Comparison of ENCODE assay signal across 20 cellular contexts in genomic region chr21:42599962-42600361, GRCh38. TPM values are rescaled to one million over a fixed set of nuclear protein-coding genes. Genes with fewer than 3 reads are reported as not detected.
DNase-seq lines count a peak whose midpoint lies in the region; ATAC-seq, FAIRE-seq and TF ChIP-seq lines count a peak whose summit lies in the region.
"Had no signal": no experiment of that assay in that cellular context is flagged by ENCODE, and none has a peak within 500 bp of the region (broad histone marks: within the 10 kb centered on the region; RNA-seq: fewer than 3 reads in every experiment).

No MANE protein-coding gene starts in this region.

- H3K9me3 ChIP-seq in RWPE2 (ENCODE audit: severe bottlenecking), result peaks cover 4% of the 10 kb centered on the region
- peaks cover 0 to 3% of the 10 kb centered on the region in 2 experiments; a peak in 1 of 4 replicates for H3K9me3 ChIP-seq in H1 (ENCODE audit: insufficient read depth in 2 of 2, low read depth in 1 of 2, low read length in 1 of 2)

- no peak overlapping the region for H2AK5ac ChIP-seq in H1 (ENCODE audit: low read depth, low read length)

- no peak overlapping the region for H2BK120ac ChIP-seq in H1 (replicated peaks; ENCODE audit: low read depth, low read length)

- no peak overlapping the region for H3K27ac ChIP-seq in RWPE2 (ENCODE audit: poor library complexity, severe bottlenecking)
- H3K27ac ChIP-seq in H1 (ENCODE audit: low read depth, low read length), result no peak overlapping the region
- H3K27ac ChIP-seq: 22Rv1, BLaER1 had no signal

- no peak overlapping the region for H2AFZ ChIP-seq in H1 (ENCODE audit: low read length)
- H2AFZ ChIP-seq: GM23338 had no signal

- TF ChIP-seq CTCF in RWPE2 (IDR thresholded peaks at IDR 0.05; ENCODE audit: poor library complexity, severe bottlenecking) (no peak), H1 (IDR thresholded peaks at IDR 0.05; ENCODE audit: control extremely low read depth in 1 of 3, insufficient read depth in 1 of 3, low read depth in 1 of 3, low read length in 3 of 3) (no peak)

- intact Hi-C loops in posterior vena cava (cut with DNase I), result loop anchor here in 1 of 2 donors (5.0 kb wide), 1 partner anchor 217 kb away; no protein-coding TSS in a partner anchor

- H3K56ac ChIP-seq in H1 (replicated peaks; ENCODE audit: insufficient read length, low read depth, low read length), result no peak overlapping the region

- no peak overlapping the region for H4K5ac ChIP-seq in H1 (ENCODE audit: insufficient read length, low read depth, low read length)

- no peak overlapping the region for H3K23ac ChIP-seq in H1 (ENCODE audit: insufficient read length)

- 86% methylated on average over 8 of the region's 8 CpGs; no CpG with 5 or more reads in 1 of the 2 experiments for WGBS in H1 (ENCODE audit: extremely low coverage in 1 of 2, insufficient coverage in 1 of 2, insufficient read length in 1 of 2, insufficient replicate concordance in 2 of 2, low coverage in 1 of 2, low lambda C conversion rate in 2 of 2, missing lambda C conversion rate in 1 of 2), 2 experiments

- CTCF ChIA-PET in H1 (lab: Charles Lee; ENCODE audit: partially characterized antibody), result interaction anchor here (0.7 to 1.6 kb wide), 3 partner anchors 56 to 108 kb away, joined by 3 to 4 read pairs (median 4); no protein-coding TSS in a partner anchor

- no peak for TF ChIP-seq EP300 in H1 (IDR thresholded peaks at IDR 0.05; ENCODE audit: borderline replicate concordance in 1 of 2, low read depth in 2 of 2, low read length in 2 of 2)

- no peak for TF ChIP-seq RAD21 in H1 (IDR thresholded peaks at IDR 0.05 in 1 of 2, conservative IDR thresholded peaks at IDR 0.05 in 1 of 2; ENCODE audit: low read depth in 2 of 2, low read length in 2 of 2)

- no peak overlapping the region for H3K18ac ChIP-seq in H1 (ENCODE audit: extremely low read depth, low read length)

- H3K4me3 ChIP-seq in RWPE2 (ENCODE audit: severe bottlenecking), result no peak overlapping the region
- H3K4me3 ChIP-seq in H1 (ENCODE audit: extremely low read depth in 1 of 4, insufficient read depth in 2 of 4, low read depth in 3 of 4, low read length in 4 of 4), result no peak overlapping the region
- H3K4me3 ChIP-seq: BLaER1, GM23338 had no signal

- H2BK12ac ChIP-seq in H1 (ENCODE audit: low read depth, low read length), result no peak overlapping the region

- POLR2A ChIA-PET in H1 (lab: Charles Lee; ENCODE audit: partially characterized antibody), result no interaction called here

- no peaks in the 10 kb centered on the region for H3K27me3 ChIP-seq in RWPE2 (ENCODE audit: insufficient read depth, poor library complexity, severe bottlenecking)
- H3K27me3 ChIP-seq in H1 (replicated peaks in 1 of 4; ENCODE audit: control insufficient read depth in 3 of 4, extremely low read depth in 1 of 4, insufficient read depth in 3 of 4, low read length in 3 of 4), result no peaks in the 10 kb centered on the region; a peak in 1 of 7 replicates

- H3K4me1 ChIP-seq in RWPE2 (ENCODE audit: insufficient read depth, poor library complexity, severe bottlenecking), result no peaks in the 10 kb centered on the region
- no peaks in the 10 kb centered on the region for H3K4me1 ChIP-seq in H1 (replicated peaks in 1 of 4; ENCODE audit: control insufficient read depth in 3 of 4, insufficient read depth in 4 of 4, low read length in 3 of 4)

- peak overlapping the region; percentile 54 for H3K4ac ChIP-seq in H1 (replicated peaks; ENCODE audit: insufficient read length, low read depth, low read length)

- no peak overlapping the region for H2BK15ac ChIP-seq in H1 (ENCODE audit: low read length)

- TF ChIP-seq POLR2A in H1 (IDR thresholded peaks at IDR 0.05; ENCODE audit: control extremely low read depth in 1 of 2, low read depth in 2 of 2, low read length in 2 of 2) (no peak), GM12892 (IDR thresholded peaks at IDR 0.05; ENCODE audit: low read depth, low read length) (no peak)

- no peak overlapping the region for H2BK20ac ChIP-seq in H1 (ENCODE audit: low read length)

- H3K79me1 ChIP-seq in H1 (ENCODE audit: low read depth, low read length), result no peaks in the 10 kb centered on the region

- H3K36me3 ChIP-seq in RWPE2 (ENCODE audit: low read depth) (no peaks in the 10 kb centered on the region), H1 (ENCODE audit: control insufficient read depth in 2 of 4, insufficient read depth in 4 of 4, low read length in 3 of 4) (no peaks in the 10 kb centered on the region)
- H3K36me3 ChIP-seq: BLaER1 had no signal

- no peak overlapping the region for H3K14ac ChIP-seq in H1 (ENCODE audit: insufficient read length)

- no peak overlapping the region for H4K8ac ChIP-seq in H1 (ENCODE audit: extremely low read depth, insufficient read depth, low read length)

- no peak overlapping the region for H2BK5ac ChIP-seq in H1 (ENCODE audit: low read depth, low read length)

- H4K20me1 ChIP-seq in H1 (replicated peaks in 1 of 2; ENCODE audit: control insufficient read depth in 1 of 2, insufficient read depth in 2 of 2, low read length in 2 of 2), result no peaks in the 10 kb centered on the region
- H4K20me1 ChIP-seq: BLaER1 had no signal

- no peak overlapping the region for H4K91ac ChIP-seq in H1 (replicated peaks; ENCODE audit: insufficient read length, low read length)

- DNase-seq in NCI-H2171 treated with DMSO at 0.1 percent for 48 hours (lab: John Stamatoyannopoulos, UW) (peak; percentile 28), NCI-H2171 (lab: John Stamatoyannopoulos, UW) (no peak), RWPE2 (ENCODE audit: low spot score) (peak; percentile 10), H1 (ENCODE audit: low read depth in 1 of 2, low spot score in 2 of 2) (no peak), posterior vena cava (ENCODE audit: low spot score) (peak; percentile 24), 8988T (no peak), GM12892 (ENCODE audit: insufficient read length) (no peak)
- DNase-seq: CD4-positive, alpha-beta memory T cell; DMS153; DMS79 treated with DMSO at 0.1 percent for 48 hours; GF-D8; HFFc6 had no signal

- ATAC-seq in RWPE2 (ENCODE audit: low read depth) (no peak), GM21576 (IDR thresholded peaks at IDR 0.05; ENCODE audit: unreplicated experiment) (no peak)
- ATAC-seq: GM23338, HCT116, HepG2 had no signal

- H3K9ac ChIP-seq in H1 (replicated peaks in 1 of 4; ENCODE audit: extremely low read depth in 1 of 4, low read depth in 3 of 4, low read length in 3 of 4), result no peak overlapping the region
- H3K9ac ChIP-seq: BLaER1 had no signal

- H3K4me2 ChIP-seq in H1 (ENCODE audit: insufficient read depth in 1 of 2, low read depth in 2 of 2, low read length in 2 of 2), result no peak overlapping the region
- H3K4me2 ChIP-seq: BLaER1, GM23338 had no signal

- no peak for FAIRE-seq in H1 (lab: Jason Lieb, UNC)
- no peak for FAIRE-seq in GM12892 (lab: Jason Lieb, UNC)
- FAIRE-seq: GM19239, HepG2 had no signal

- H3K23me2 ChIP-seq in H1 (ENCODE audit: low read depth, low read length), result no peaks in the 10 kb centered on the region

- no peaks in the 10 kb centered on the region for H3K79me2 ChIP-seq in H1 (ENCODE audit: control insufficient read depth in 1 of 2, insufficient read depth in 2 of 2, low read length in 2 of 2)

TF ChIP-seq in H1, 55 proteins besides CTCF, POLR2A, EP300 and RAD21 (continues in another document):
- no peak for TF ChIP-seq TEAD4 (IDR thresholded peaks at IDR 0.05; ENCODE audit: low read depth, low read length)
- TF ChIP-seq FOSL1 (IDR thresholded peaks at IDR 0.05; ENCODE audit: insufficient read depth, low read depth, low read length), result no peak
- no peak for TF ChIP-seq ATF2 (IDR thresholded peaks at IDR 0.05; ENCODE audit: low read length)
- no peak for TF ChIP-seq KDM5A (IDR thresholded peaks at IDR 0.05; ENCODE audit: low read length)
- TF ChIP-seq, protein P1, sequence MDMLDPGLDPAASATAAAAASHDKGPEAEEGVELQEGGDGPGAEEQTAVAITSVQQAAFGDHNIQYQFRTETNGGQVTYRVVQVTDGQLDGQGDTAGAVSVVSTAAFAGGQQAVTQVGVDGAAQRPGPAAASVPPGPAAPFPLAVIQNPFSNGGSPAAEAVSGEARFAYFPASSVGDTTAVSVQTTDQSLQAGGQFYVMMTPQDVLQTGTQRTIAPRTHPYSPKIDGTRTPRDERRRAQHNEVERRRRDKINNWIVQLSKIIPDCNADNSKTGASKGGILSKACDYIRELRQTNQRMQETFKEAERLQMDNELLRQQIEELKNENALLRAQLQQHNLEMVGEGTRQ (IDR thresholded peaks at IDR 0.05; ENCODE audit: low read length), result no peak
- no peak for TF ChIP-seq POLR2AphosphoS5 (IDR thresholded peaks at IDR 0.05; ENCODE audit: low read depth, low read length)
- no peak for TF ChIP-seq CHD2 (IDR thresholded peaks at IDR 0.05; ENCODE audit: low read length)
- TF ChIP-seq KDM1A (IDR thresholded peaks at IDR 0.05; ENCODE audit: borderline replicate concordance, low read length), result no peak
- TF ChIP-seq ATF3 (IDR thresholded peaks at IDR 0.05; ENCODE audit: insufficient read depth, low read depth, low read length), result no peak
- TF ChIP-seq SIN3A (conservative IDR thresholded peaks at IDR 0.05 in 1 of 2, IDR thresholded peaks at IDR 0.05 in 1 of 2; ENCODE audit: low read depth in 1 of 2, low read length in 2 of 2), result no peak
- TF ChIP-seq SIX5 (IDR thresholded peaks at IDR 0.05; ENCODE audit: low read depth, low read length), result no peak

RNA-seq across cellular contexts. Expression of gene PDE9A, which starts 53.5 kb away (rescaled TPM):
- total RNA-seq in H1 (2021; fragmentation: NEBNext Ultra II Directional; extraction: Animal tissue kit (Norgen Biotek cat#: 25700)), result 45.7 and 45.9 TPM in 2 replicates
- 39.2 and 46.7 TPM in 2 replicates for polyA plus RNA-seq in H1 (2011; rRNA removed)
- polyA plus RNA-seq in H1 (2011; cell fraction: cytosol; rRNA removed), result 39.6 TPM
- polyA plus RNA-seq in H1 (2011; cell fraction: nucleus; rRNA removed), result 71.9 TPM
- 36.3 to 41.3 TPM (median 40.5 TPM) in 4 replicates for polyA plus RNA-seq in H1 (2012, experiment 1 of 2)
- 37.8 TPM for polyA plus RNA-seq in H1 (2012, experiment 2 of 2)
- 28.8 TPM for polyA plus RNA-seq in H1 (2013, experiment 1 of 2)
- 30.4 TPM for polyA plus RNA-seq in H1 (2013, experiment 2 of 2)
- 22.5 and 33.8 TPM in 2 replicates for polyA minus RNA-seq in H1 (2011; rRNA and poly(A)+ RNA removed)
- polyA minus RNA-seq in H1 (2011; cell fraction: cytosol; rRNA and poly(A)+ RNA removed), result 25.3 TPM
- polyA minus RNA-seq in H1 (2011; cell fraction: nucleus; rRNA and poly(A)+ RNA removed), result 43.2 TPM
- total RNA-seq in posterior vena cava, result 1 to 10 TPM; 4.0 to 5.6 TPM
- 1.5 TPM for polyA plus RNA-seq in GM12892 (2012; ENCODE audit: missing spikeins)
- total RNA-seq: HFFc6 had no signal
- polyA plus RNA-seq: IgD-negative memory B cell had no signal

Comparison
In these comparisons a context has a peak if more than half of its experiments do, and no peak if none do; other contexts are left out.
1. DNase-seq: peak in NCI-H2171 treated with DMSO at 0.1 percent for 48 hours (single experiment), RWPE2 (single experiment) and posterior vena cava (single experiment); none in NCI-H2171 (single experiment), H1 (0 of 2), 8988T (single experiment) and GM12892 (single experiment).